ENCODE assay signal across 8 cellular contexts in the genomic region with DNA sequence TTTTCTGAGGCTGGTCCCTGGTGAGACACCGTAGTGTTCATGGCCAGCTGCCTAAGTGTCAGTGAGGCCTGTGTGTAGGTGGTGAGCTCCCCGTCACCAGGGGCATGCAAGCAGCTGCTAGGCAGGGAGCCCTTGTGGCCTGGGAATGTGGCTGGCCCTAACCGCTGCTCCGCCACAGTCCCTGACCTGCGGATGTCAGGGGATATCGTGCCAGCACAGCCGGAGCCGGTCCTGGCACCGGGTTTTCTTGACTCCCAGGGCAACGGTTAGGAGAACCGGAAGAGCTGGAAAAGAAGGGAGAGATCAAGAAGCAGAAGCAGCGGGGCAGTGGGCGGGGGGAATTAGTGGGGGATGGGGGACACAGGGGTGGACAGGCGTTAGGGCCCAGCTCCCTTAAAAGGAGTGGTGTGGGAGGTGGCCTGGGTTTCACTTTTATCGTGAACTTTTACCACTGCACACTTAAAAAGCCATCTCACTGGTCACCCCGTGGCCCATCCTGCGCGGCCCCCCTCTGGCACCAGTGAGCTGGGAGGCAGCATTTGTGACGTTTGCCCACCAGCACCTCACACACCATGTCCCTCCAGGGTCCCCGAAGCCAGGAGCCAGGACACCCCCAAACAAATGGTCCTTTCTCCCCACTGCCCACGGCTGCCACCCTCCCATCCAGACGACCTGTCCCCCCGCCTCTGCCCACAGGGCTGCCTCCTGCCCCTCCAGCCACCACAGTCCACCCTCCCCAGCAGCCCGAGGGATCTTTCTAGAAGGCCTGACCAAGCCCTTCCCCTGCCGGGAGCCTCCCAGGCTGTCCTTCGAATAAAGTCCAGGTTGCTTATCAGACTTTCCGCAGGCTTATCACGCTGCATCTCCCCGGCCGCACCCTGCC. TPM values are rescaled to one million over a fixed set of nuclear protein-coding genes. Genes with fewer than 3 reads are reported as not detected.
DNase-seq lines count a peak whose midpoint lies in the region; ATAC-seq and TF ChIP-seq lines count a peak whose summit lies in the region.

No MANE protein-coding gene starts in this region.

- H3K9me3 ChIP-seq in breast epithelium (no peaks in the 10 kb centered on the region), right lobe of liver (no peaks in the 10 kb centered on the region), transverse colon (no peaks in the 10 kb centered on the region)

- H3K27ac ChIP-seq in breast epithelium: peak overlapping the region; percentile 81 to 82
- H3K27ac ChIP-seq in right lobe of liver: peak overlapping the region; percentile 82 to 97 (median 93)
- H3K27ac ChIP-seq in transverse colon: peak overlapping the region; percentile 87 to 94 (median 92)

- peaks cover 0 to 5% of the 10 kb centered on the region in 2 donors for H3K4me1 ChIP-seq in breast epithelium
- H3K4me1 ChIP-seq in right lobe of liver: peaks cover 0 to 35% (median 10%) of the 10 kb centered on the region in 4 donors
- H3K4me1 ChIP-seq in transverse colon: peaks cover 47 to 79% (median 76%) of the 10 kb centered on the region in 4 donors

- whole genome bisulfite sequencing in right lobe of liver (ENCODE audit: insufficient coverage, low coverage, low lambda C conversion rate, missing lambda C conversion rate): 6% methylated on average over 6 of the region's 30 CpGs
- WGBS in transverse colon (ENCODE audit: low coverage in 1 of 2), 2 donors: 7 to 26% methylated on average over 6 to 27 of the region's 30 CpGs

- H3K36me3 ChIP-seq in breast epithelium (no peaks in the 10 kb centered on the region), right lobe of liver (no peaks in the 10 kb centered on the region), transverse colon (no peaks in the 10 kb centered on the region)

- ATAC-seq in stimulated activated naive CD8-positive, alpha-beta T cell treated with anti-CD3 and anti-CD28 coated beads, Interleukin-15, amount 100 ng/mL, for 72 hours: no peak
- ATAC-seq in stimulated activated naive CD8-positive, alpha-beta T cell treated with anti-CD3 and anti-CD28 coated beads, Interleukin-15, Interleukin-2, amounts not matched to agents 100 U/mL and 50 U/mL, for 24 hours: no peak
- ATAC-seq in right lobe of liver (peak; percentile 21 to 48 (median 40)), HG02798 (IDR thresholded peaks at IDR 0.05; ENCODE audit: poor library complexity, unreplicated experiment) (no peak)

- intact Hi-C loops in breast epithelium (cut with DNase I; ENCODE audit: low total_unique reads) (no loop called here), right lobe of liver (cut with DNase I) (no loop called here), transverse colon (cut with DNase I; ENCODE audit: low total_unique reads) (no loop called here)

- H3K27me3 Mint-ChIP-seq in stimulated activated naive CD8-positive, alpha-beta T cell treated with anti-CD3 and anti-CD28 coated beads, Interleukin-15, amount 100 ng/mL, for 72 hours: peaks cover 13% of the 10 kb centered on the region

- no peak for DNase-seq in stimulated activated naive CD8-positive, alpha-beta T cell treated with anti-CD3 and anti-CD28 coated beads, Interleukin-15, amount 100 ng/mL, for 72 hours
- DNase-seq in stimulated activated naive CD8-positive, alpha-beta T cell treated with anti-CD3 and anti-CD28 coated beads, Interleukin-15, Interleukin-2, amounts not matched to agents 100 U/mL and 50 U/mL, for 24 hours: no peak
- peak; percentile 57 to 69 for DNase-seq in breast epithelium (ENCODE audit: low spot score in 2 of 2)
- DNase-seq in right lobe of liver: peak; percentile 70 to 88 (median 87)
- DNase-seq in transverse colon: peak; percentile 81
- DNase-seq in central memory CD4-positive, alpha-beta T cell: no peak
- no peak for DNase-seq in NK-92 treated with Interleukin-12 subunit alpha and Interleukin-12 subunit beta, amount 100 ng/mL, for 24 hours (lab: John Stamatoyannopoulos, UW)

- H3K9me3 Mint-ChIP-seq in stimulated activated naive CD8-positive, alpha-beta T cell treated with anti-CD3 and anti-CD28 coated beads, Interleukin-15, amount 100 ng/mL, for 72 hours: no peaks in the 10 kb centered on the region

- peak overlapping the region in 1 of 2 donors; percentile 27 for H3K27ac Mint-ChIP-seq in stimulated activated naive CD8-positive, alpha-beta T cell treated with anti-CD3 and anti-CD28 coated beads, Interleukin-15, amount 100 ng/mL, for 72 hours

- H3K4me3 Mint-ChIP-seq in stimulated activated naive CD8-positive, alpha-beta T cell treated with anti-CD3 and anti-CD28 coated beads, Interleukin-15, amount 100 ng/mL, for 72 hours: peak overlapping the region; percentile 21 to 26

- TF ChIP-seq POLR2A in breast epithelium (IDR thresholded peaks at IDR 0.05) (no peak), right lobe of liver (IDR thresholded peaks at IDR 0.05) (no peak), transverse colon (IDR thresholded peaks at IDR 0.05) (peak; percentile 70)

- no peak for TF ChIP-seq CTCF in breast epithelium (IDR thresholded peaks at IDR 0.05)
- no peak for TF ChIP-seq CTCF in right lobe of liver (IDR thresholded peaks at IDR 0.05)
- TF ChIP-seq CTCF in transverse colon (IDR thresholded peaks at IDR 0.05): no peak

- no peak for TF ChIP-seq EP300 in transverse colon (IDR thresholded peaks at IDR 0.05; ENCODE audit: low read depth)

- H3K27me3 ChIP-seq in breast epithelium (no peaks in the 10 kb centered on the region), right lobe of liver (no peaks in the 10 kb centered on the region), transverse colon (no peaks in the 10 kb centered on the region)

- H3K4me1 Mint-ChIP-seq in stimulated activated naive CD8-positive, alpha-beta T cell treated with anti-CD3 and anti-CD28 coated beads, Interleukin-15, amount 100 ng/mL, for 72 hours: peaks cover 39% of the 10 kb centered on the region

- in situ Hi-C loops in transverse colon (cut with MboI; ENCODE audit: low pct_ligation_motif_present in 1 of 4, low pct_unique_long_range_greater_than_20kb in 1 of 4, low sequenced_read_pairs in 3 of 4): no loop called here

- H3K4me3 ChIP-seq in breast epithelium (peak overlapping the region; percentile 73 to 81 (median 81)), right lobe of liver (peak overlapping the region; percentile 39 to 57 (median 45)), transverse colon (peak overlapping the region in 3 of 4 donors; percentile 40 to 86 (median 46))

RNA-seq across cellular contexts. Expression of a gene that starts 1.7 kb away (rescaled TPM):
- 10 to 100 TPM in 2 of 3 donors, 1 to 10 TPM in 1; 4.0 to 20.0 (median 15.8) TPM for total RNA-seq in breast epithelium
- 10 to 100 TPM in 5 of 6 experiments, 1 to 10 TPM in 1; 8.2 to 23.8 (median 13.6) TPM for total RNA-seq in right lobe of liver
- total RNA-seq in transverse colon: 100 to 1,000 TPM in 2 of 4 donors, 10 to 100 TPM in 2; 67.6 to 181 (median 97.0) TPM

RNA-seq across cellular contexts. Expression of a gene that starts 43.2 kb away (rescaled TPM):
- 10 to 100 TPM; 27.5 to 32.1 (median 27.7) TPM for total RNA-seq in breast epithelium
- total RNA-seq in right lobe of liver: 10 to 100 TPM; 30.1 to 49.6 (median 41.2) TPM
- total RNA-seq in transverse colon: 100 to 1,000 TPM in 1 of 4 donors, 10 to 100 TPM in 3; 50.3 to 134 (median 71.4) TPM

Comparison
In these comparisons a context has a peak if more than half of its experiments do, and no peak if none do; other contexts are left out.
1. ATAC-seq: peak in right lobe of liver (4 of 4); none in stimulated activated naive CD8-positive, alpha-beta T cell treated with anti-CD3 and anti-CD28 coated beads, Interleukin-15, amount 100 ng/mL, for 72 hours (single experiment), stimulated activated naive CD8-positive, alpha-beta T cell treated with anti-CD3 and anti-CD28 coated beads, Interleukin-15, Interleukin-2, amounts not matched to agents 100 U/mL and 50 U/mL, for 24 hours (single experiment) and HG02798 (single experiment).
2. DNase-seq: peak in breast epithelium (2 of 2), right lobe of liver (3 of 3) and transverse colon (single experiment); none in stimulated activated naive CD8-positive, alpha-beta T cell treated with anti-CD3 and anti-CD28 coated beads, Interleukin-15, amount 100 ng/mL, for 72 hours (0 of 2), stimulated activated naive CD8-positive, alpha-beta T cell treated with anti-CD3 and anti-CD28 coated beads, Interleukin-15, Interleukin-2, amounts not matched to agents 100 U/mL and 50 U/mL, for 24 hours (single experiment), central memory CD4-positive, alpha-beta T cell (single experiment) and NK-92 treated with Interleukin-12 subunit alpha and Interleukin-12 subunit beta, amount 100 ng/mL, for 24 hours (single experiment).
3. Peak in every context shown above with its lines, with median percentiles within 50 percentile points of each other: H3K27ac ChIP-seq and H3K4me3 ChIP-seq.